2 cellular contexts compared by ENCODE assay signal in genomic region chr7:51426163-51426562, GRCh38.
TF ChIP-seq lines count a peak whose summit lies in the region.

No MANE protein-coding gene starts in this region.

TF ChIP-seq in HepG2, 621 proteins besides CTCF, POLR2A, EP300 and RAD21 (continued from another document):
- no peak for TF ChIP-seq SMAD9 (CRISPR knock-in tag; IDR thresholded peaks at IDR 0.05)
- no peak for TF ChIP-seq TOE1 (CRISPR knock-in tag; IDR thresholded peaks at IDR 0.05)
- TF ChIP-seq ZNF549 (CRISPR knock-in tag; IDR thresholded peaks at IDR 0.05) = no peak
- peak; percentile 85 for TF ChIP-seq PRDM10 (CRISPR knock-in tag; IDR thresholded peaks at IDR 0.05; ENCODE audit: low read depth)
- no peak for TF ChIP-seq RFX3 (CRISPR knock-in tag; IDR thresholded peaks at IDR 0.05)
- peak; percentile 25; the same call in 1 of the 2 replicates for TF ChIP-seq BHLHE40 (IDR thresholded peaks at IDR 0.05; ENCODE audit: low read length)
- TF ChIP-seq, protein P1, sequence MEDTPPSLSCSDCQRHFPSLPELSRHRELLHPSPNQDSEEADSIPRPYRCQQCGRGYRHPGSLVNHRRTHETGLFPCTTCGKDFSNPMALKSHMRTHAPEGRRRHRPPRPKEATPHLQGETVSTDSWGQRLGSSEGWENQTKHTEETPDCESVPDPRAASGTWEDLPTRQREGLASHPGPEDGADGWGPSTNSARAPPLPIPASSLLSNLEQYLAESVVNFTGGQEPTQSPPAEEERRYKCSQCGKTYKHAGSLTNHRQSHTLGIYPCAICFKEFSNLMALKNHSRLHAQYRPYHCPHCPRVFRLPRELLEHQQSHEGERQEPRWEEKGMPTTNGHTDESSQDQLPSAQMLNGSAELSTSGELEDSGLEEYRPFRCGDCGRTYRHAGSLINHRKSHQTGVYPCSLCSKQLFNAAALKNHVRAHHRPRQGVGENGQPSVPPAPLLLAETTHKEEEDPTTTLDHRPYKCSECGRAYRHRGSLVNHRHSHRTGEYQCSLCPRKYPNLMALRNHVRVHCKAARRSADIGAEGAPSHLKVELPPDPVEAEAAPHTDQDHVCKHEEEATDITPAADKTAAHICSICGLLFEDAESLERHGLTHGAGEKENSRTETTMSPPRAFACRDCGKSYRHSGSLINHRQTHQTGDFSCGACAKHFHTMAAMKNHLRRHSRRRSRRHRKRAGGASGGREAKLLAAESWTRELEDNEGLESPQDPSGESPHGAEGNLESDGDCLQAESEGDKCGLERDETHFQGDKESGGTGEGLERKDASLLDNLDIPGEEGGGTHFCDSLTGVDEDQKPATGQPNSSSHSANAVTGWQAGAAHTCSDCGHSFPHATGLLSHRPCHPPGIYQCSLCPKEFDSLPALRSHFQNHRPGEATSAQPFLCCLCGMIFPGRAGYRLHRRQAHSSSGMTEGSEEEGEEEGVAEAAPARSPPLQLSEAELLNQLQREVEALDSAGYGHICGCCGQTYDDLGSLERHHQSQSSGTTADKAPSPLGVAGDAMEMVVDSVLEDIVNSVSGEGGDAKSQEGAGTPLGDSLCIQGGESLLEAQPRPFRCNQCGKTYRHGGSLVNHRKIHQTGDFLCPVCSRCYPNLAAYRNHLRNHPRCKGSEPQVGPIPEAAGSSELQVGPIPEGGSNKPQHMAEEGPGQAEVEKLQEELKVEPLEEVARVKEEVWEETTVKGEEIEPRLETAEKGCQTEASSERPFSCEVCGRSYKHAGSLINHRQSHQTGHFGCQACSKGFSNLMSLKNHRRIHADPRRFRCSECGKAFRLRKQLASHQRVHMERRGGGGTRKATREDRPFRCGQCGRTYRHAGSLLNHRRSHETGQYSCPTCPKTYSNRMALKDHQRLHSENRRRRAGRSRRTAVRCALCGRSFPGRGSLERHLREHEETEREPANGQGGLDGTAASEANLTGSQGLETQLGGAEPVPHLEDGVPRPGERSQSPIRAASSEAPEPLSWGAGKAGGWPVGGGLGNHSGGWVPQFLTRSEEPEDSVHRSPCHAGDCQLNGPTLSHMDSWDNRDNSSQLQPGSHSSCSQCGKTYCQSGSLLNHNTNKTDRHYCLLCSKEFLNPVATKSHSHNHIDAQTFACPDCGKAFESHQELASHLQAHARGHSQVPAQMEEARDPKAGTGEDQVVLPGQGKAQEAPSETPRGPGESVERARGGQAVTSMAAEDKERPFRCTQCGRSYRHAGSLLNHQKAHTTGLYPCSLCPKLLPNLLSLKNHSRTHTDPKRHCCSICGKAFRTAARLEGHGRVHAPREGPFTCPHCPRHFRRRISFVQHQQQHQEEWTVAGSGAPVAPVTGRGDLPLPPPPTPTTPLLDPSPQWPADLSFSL (CRISPR knock-in tag; IDR thresholded peaks at IDR 0.05) = no peak
- no peak for TF ChIP-seq NR3C1 (CRISPR knock-in tag; IDR thresholded peaks at IDR 0.05)
- TF ChIP-seq ZZZ3 (CRISPR knock-in tag; IDR thresholded peaks at IDR 0.05; ENCODE audit: borderline replicate concordance) = no peak
- no peak for TF ChIP-seq ZNF12 (CRISPR knock-in tag; IDR thresholded peaks at IDR 0.05)
- TF ChIP-seq ZNF704 (CRISPR knock-in tag; IDR thresholded peaks at IDR 0.05; ENCODE audit: borderline replicate concordance) = no peak

TF ChIP-seq in K562, 482 proteins besides CTCF, POLR2A, EP300 and RAD21 (continued from another document):
- TF ChIP-seq PRDM10 (IDR thresholded peaks at IDR 0.05; ENCODE audit: partially characterized antibody) = peak; percentile 78
- TF ChIP-seq NFE2L1 (tag; IDR thresholded peaks at IDR 0.05; ENCODE audit: borderline replicate concordance, low read depth) = no peak
- TF ChIP-seq PRPF4 (IDR thresholded peaks at IDR 0.05; ENCODE audit: insufficient read depth, low read depth, low read length, poor library complexity, severe bottlenecking) = no peak
- no peak for TF ChIP-seq BACH1 (tag; IDR thresholded peaks at IDR 0.05)
